ENCODE assay signal across 15 cellular contexts in genomic region chr6:105163186-105163585, GRCh38. TPM values are rescaled to one million over a fixed set of nuclear protein-coding genes. Genes with fewer than 3 reads are reported as not detected.
"Had no signal": no experiment of that assay in that cellular context is flagged by ENCODE, and none has a peak within 500 bp of the region (broad histone marks: within the 10 kb centered on the region; RNA-seq: fewer than 3 reads in every experiment).

No MANE protein-coding gene starts in this region.

- DNase-seq: activated CD4-positive, alpha-beta T cell treated with anti-CD3 and anti-CD28 coated beads, Interleukin-2, amount 50 U/mL, for 4 hours; effector CD8-positive, alpha-beta T cell; hippocampal formation; islet precursor cell; lower lobe of right lung; nephron progenitor cell; nucleus accumbens; transverse colon had no signal

- H3K4me3 Mint-ChIP-seq: activated naive CD8-positive, alpha-beta T cell; dendritic cell treated with granulocyte-macrophage colony-stimulating factor and Interleukin-4, amounts not matched to agents 40 ng/mL and 50 ng/mL, for 4 days; nephron progenitor cell; stimulated activated naive CD8-positive, alpha-beta T cell treated with anti-CD3 and anti-CD28 coated beads, Interleukin-15, Interleukin-2, amounts not matched to agents 100 ng/mL and 50 ng/mL, for 24 hours; T-helper 2 cell treated with Interferon-gamma antibody and Interleukin-4, amounts not matched to agents 5 μg/mL and 100 μg/mL, for 36 hours had no signal

- H3K4me1 ChIP-seq: lower lobe of right lung, transverse colon, vagina had no signal

- H3K27me3 ChIP-seq: cardiac muscle cell, transverse colon, vagina had no signal

- H3K36me3 Mint-ChIP-seq: activated naive CD8-positive, alpha-beta T cell had no signal

- ATAC-seq: lower lobe of right lung had no signal

- H3K4me3 ChIP-seq: cardiac muscle cell, lower lobe of right lung, transverse colon, vagina had no signal

- H3K9me3 Mint-ChIP-seq: dendritic cell treated with granulocyte-macrophage colony-stimulating factor and Interleukin-4, amounts not matched to agents 40 ng/mL and 50 ng/mL, for 4 days; nephron progenitor cell; stimulated activated naive CD8-positive, alpha-beta T cell treated with anti-CD3 and anti-CD28 coated beads, Interleukin-15, Interleukin-2, amounts not matched to agents 100 ng/mL and 50 ng/mL, for 24 hours; T-helper 2 cell treated with Interferon-gamma antibody and Interleukin-4, amounts not matched to agents 5 μg/mL and 100 μg/mL, for 36 hours had no signal

- H3K9me3 ChIP-seq: lower lobe of right lung, transverse colon, vagina had no signal

- H3K27ac Mint-ChIP-seq: activated naive CD8-positive, alpha-beta T cell; dendritic cell treated with granulocyte-macrophage colony-stimulating factor and Interleukin-4, amounts not matched to agents 40 ng/mL and 50 ng/mL, for 4 days; nephron progenitor cell; stimulated activated naive CD8-positive, alpha-beta T cell treated with anti-CD3 and anti-CD28 coated beads, Interleukin-15, Interleukin-2, amounts not matched to agents 100 ng/mL and 50 ng/mL, for 24 hours; T-helper 2 cell treated with Interferon-gamma antibody and Interleukin-4, amounts not matched to agents 5 μg/mL and 100 μg/mL, for 36 hours had no signal

- H3K36me3 ChIP-seq: lower lobe of right lung, transverse colon, vagina had no signal

RNA-seq across cellular contexts. Expression of gene POPDC3, which starts 16.6 kb away (rescaled TPM):
- total RNA-seq: activated CD8-positive, alpha-beta memory T cell treated with anti-CD3 and anti-CD28 coated beads for 36 hours; vagina had no signal
